In genomic region chr1:18943162-18943561, GRCh38 we compare ENCODE assay signal across 1 cellular context.
A peak's percentile ranks its signal among the peaks of the same experiment; 100 is the strongest.
TF ChIP-seq lines count a peak whose summit lies in the region.

No MANE protein-coding gene starts in this region.

TF ChIP-seq in HepG2, 621 proteins besides CTCF, POLR2A, EP300 and RAD21:
- TF ChIP-seq ZNF121 (CRISPR knock-in tag; IDR thresholded peaks at IDR 0.05) (peak; percentile 67; the same call in 1 of the 2 replicates), RBAK (CRISPR knock-in tag; IDR thresholded peaks at IDR 0.05) (no peak), ZNF20 (CRISPR knock-in tag; IDR thresholded peaks at IDR 0.05) (no peak), ARNT (IDR thresholded peaks at IDR 0.05) (no peak), ZNF205 (CRISPR knock-in tag; IDR thresholded peaks at IDR 0.05) (no peak), ZNF770 (CRISPR knock-in tag; IDR thresholded peaks at IDR 0.05) (peak; percentile 35; the same call in 1 of the 2 replicates), PRDM10 (CRISPR knock-in tag; IDR thresholded peaks at IDR 0.05; ENCODE audit: low read depth) (no peak)
TF ChIP-seq in HepG2: peak in this region for 2.
